In the genomic region with DNA sequence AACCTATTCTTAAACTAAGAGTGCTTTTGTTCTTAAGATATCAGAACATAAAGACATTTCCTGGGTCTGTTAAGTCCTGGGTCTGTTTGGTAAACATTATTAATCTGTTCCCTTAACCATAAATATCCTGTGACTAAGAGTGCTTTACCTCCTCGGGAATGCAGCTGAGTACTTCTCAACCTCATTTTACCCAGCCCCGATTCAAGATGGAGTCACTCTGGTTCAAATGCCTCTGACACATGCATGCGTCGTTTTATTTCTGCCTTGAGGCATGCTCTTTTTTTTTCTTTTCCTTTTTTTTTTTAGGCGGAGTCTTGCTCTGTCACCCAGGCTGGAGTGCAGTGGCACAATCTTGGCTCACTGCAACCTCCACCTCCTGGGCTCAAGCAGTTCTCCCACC, we compare ENCODE assay signal across 12 cellular contexts.
"Had no signal": no experiment of that assay in that cellular context is flagged by ENCODE, and none has a peak within 500 bp of the region (broad histone marks: within the 10 kb centered on the region; RNA-seq: fewer than 3 reads in every experiment).

No MANE protein-coding gene starts in this region.

- H3K27ac ChIP-seq: cardiac muscle cell, neural progenitor cell, pancreas had no signal

- H3K27me3 Mint-ChIP-seq: activated naive CD4-positive, alpha-beta T cell treated with anti-CD3 and anti-CD28 coated beads, Interleukin-2, amount 10 ng/mL, durations not matched to agents 7 days and 5 days had no signal

- ATAC-seq: activated T-helper 17 cell treated with anti-CD3 and anti-CD28 coated beads, Interleukin-2, amount 50 U/mL, for 72 hours; pancreas; sciatic nerve had no signal

- H3K9me3 Mint-ChIP-seq: activated naive CD4-positive, alpha-beta T cell treated with anti-CD3 and anti-CD28 coated beads, Interleukin-2, amount 10 ng/mL, durations not matched to agents 7 days and 5 days had no signal

- H3K4me3 ChIP-seq: cardiac muscle cell, neural progenitor cell, pancreas had no signal

- DNase-seq: activated CD4-positive, alpha-beta T cell treated with anti-CD3 and anti-CD28 coated beads for 1 hour; activated CD4-positive, alpha-beta T cell treated with anti-CD3 and anti-CD28 coated beads, Interleukin-2, amount 50 U/mL, for 4 hours; activated naive CD4-positive, alpha-beta T cell treated with anti-CD3 and anti-CD28 coated beads, Interleukin-2, amount 10 ng/mL, durations not matched to agents 7 days and 5 days; erythroblast; glutamatergic neuron; pancreas; stimulated activated CD4-positive, alpha-beta T cell treated with anti-CD3 and anti-CD28 coated beads, Interleukin-1b, Interleukin-23, amount 100 ng/mL, for 48 hours; T-helper 9 cell had no signal

- H3K27ac Mint-ChIP-seq: activated naive CD4-positive, alpha-beta T cell treated with anti-CD3 and anti-CD28 coated beads, Interleukin-2, amount 10 ng/mL, durations not matched to agents 7 days and 5 days; activated T-helper 17 cell treated with anti-CD3 and anti-CD28 coated beads, Interleukin-2, amount 50 U/mL, for 72 hours; neural progenitor cell had no signal

- H3K9me3 ChIP-seq: pancreas had no signal

- H3K4me1 ChIP-seq: pancreas had no signal

- H3K36me3 ChIP-seq: cardiac muscle cell, neural progenitor cell, pancreas had no signal

- H3K27me3 ChIP-seq: cardiac muscle cell, neural progenitor cell, pancreas had no signal

- H3K4me1 Mint-ChIP-seq: activated naive CD4-positive, alpha-beta T cell treated with anti-CD3 and anti-CD28 coated beads, Interleukin-2, amount 10 ng/mL, durations not matched to agents 7 days and 5 days; activated T-helper 17 cell treated with anti-CD3 and anti-CD28 coated beads, Interleukin-2, amount 50 U/mL, for 72 hours had no signal

- H3K4me3 Mint-ChIP-seq: activated naive CD4-positive, alpha-beta T cell treated with anti-CD3 and anti-CD28 coated beads, Interleukin-2, amount 10 ng/mL, durations not matched to agents 7 days and 5 days; activated T-helper 17 cell treated with anti-CD3 and anti-CD28 coated beads, Interleukin-2, amount 50 U/mL, for 72 hours; neural progenitor cell had no signal
